ENCODE assay signal across 9 cellular contexts in the genomic region with DNA sequence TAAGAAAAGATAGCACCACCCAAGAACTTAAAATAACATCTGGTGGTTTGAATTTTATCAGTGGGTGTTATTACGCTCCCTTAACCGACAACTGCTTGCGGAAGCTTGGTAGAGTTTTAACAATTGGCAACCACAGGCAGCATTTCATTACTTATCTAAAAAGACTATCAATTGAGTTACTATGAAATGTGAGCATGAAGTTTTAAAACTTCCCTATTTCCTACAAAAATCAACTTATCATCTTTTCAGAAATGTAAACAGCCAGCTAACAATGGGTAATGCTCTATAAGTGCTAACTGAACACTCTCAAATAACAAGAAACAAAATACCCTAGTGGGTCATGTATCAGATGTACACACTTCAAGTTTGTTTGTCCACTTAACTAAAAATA.
DNase-seq lines count a peak whose midpoint lies in the region; ATAC-seq and TF ChIP-seq lines count a peak whose summit lies in the region.
"Had no signal": no experiment of that assay in that cellular context is flagged by ENCODE, and none has a peak within 500 bp of the region (broad histone marks: within the 10 kb centered on the region; RNA-seq: fewer than 3 reads in every experiment).

No MANE protein-coding gene starts in this region.

- peak; percentile 35 for ATAC-seq in left ventricle myocardium superior
- peak; percentile 38 for ATAC-seq in HG03196 (IDR thresholded peaks at IDR 0.05; ENCODE audit: unreplicated experiment)
- ATAC-seq in upper lobe of left lung (ENCODE audit: low FRiP score in 2 of 2) = no peak
- ATAC-seq in GM21447 (IDR thresholded peaks at IDR 0.05; ENCODE audit: unreplicated experiment) = no peak
- no peak for ATAC-seq in GM21526 (IDR thresholded peaks at IDR 0.05; ENCODE audit: low FRiP score, unreplicated experiment)

- 56 to 62% methylated on average over 3 of the region's 3 CpGs for WGBS in upper lobe of left lung, 2 donors

- no peaks in the 10 kb centered on the region for H3K27me3 ChIP-seq in upper lobe of left lung

- H3K4me1 ChIP-seq in upper lobe of left lung = peaks cover 0 to 7% (median 2%) of the 10 kb centered on the region in 4 donors

- no peaks in the 10 kb centered on the region for H3K9me3 ChIP-seq in upper lobe of left lung

- H3K27ac ChIP-seq in upper lobe of left lung = no peak overlapping the region
- H3K27ac ChIP-seq: coronary artery had no signal

- H3K36me3 Mint-ChIP-seq in activated CD4-positive, alpha-beta memory T cell treated with anti-CD3 and anti-CD28 coated beads, Interleukin-2, amount 10 ng/mL, durations not matched to agents 7 days and 5 days (ENCODE audit: low read depth) = peaks cover 41% of the 10 kb centered on the region

- no peak for TF ChIP-seq CTCF in upper lobe of left lung (IDR thresholded peaks at IDR 0.05)

- H3K4me3 ChIP-seq in upper lobe of left lung = no peak overlapping the region
- H3K4me3 ChIP-seq: coronary artery had no signal

- intact Hi-C loops in left ventricle myocardium superior (cut with micrococcal nuclease) (no loop called here), cardiac septum (cut with DNase I) (no loop called here)

- H3K9me3 Mint-ChIP-seq in activated CD4-positive, alpha-beta memory T cell treated with anti-CD3 and anti-CD28 coated beads, Interleukin-2, amount 10 ng/mL, durations not matched to agents 7 days and 5 days = no peaks in the 10 kb centered on the region

- H3K36me3 ChIP-seq in upper lobe of left lung = no peaks in the 10 kb centered on the region

- CTCF ChIA-PET in activated CD4-positive, alpha-beta memory T cell treated with anti-CD3 and anti-CD28 coated beads, Interleukin-2, amount 10 ng/mL, durations not matched to agents 7 days and 5 days (lab: Charles Lee) = interaction anchor here (1.1 to 3.8 kb wide), 8 partner anchors 10 to 99 kb away, joined by 3 to 29 read pairs (median 4); a partner anchor contains a TSS

- no peaks in the 10 kb centered on the region for H3K27me3 Mint-ChIP-seq in activated CD4-positive, alpha-beta memory T cell treated with anti-CD3 and anti-CD28 coated beads, Interleukin-2, amount 10 ng/mL, durations not matched to agents 7 days and 5 days

- no peak for DNase-seq in left ventricle myocardium superior
- no peak for DNase-seq in cardiac septum (ENCODE audit: low spot score)
- peak; percentile 49 for DNase-seq in activated CD4-positive, alpha-beta memory T cell treated with anti-CD3 and anti-CD28 coated beads, Interleukin-2, amount 10 ng/mL, durations not matched to agents 7 days and 5 days
- DNase-seq in upper lobe of left lung = no peak
- DNase-seq in activated effector memory CD4-positive, alpha-beta T cell treated with Interleukin-2 at 50 U/mL for 16 hours = no peak

- no peak for TF ChIP-seq POLR2A in upper lobe of left lung (IDR thresholded peaks at IDR 0.05)

- TF ChIP-seq EP300 in upper lobe of left lung (IDR thresholded peaks at IDR 0.05) = no peak

- POLR2A ChIA-PET in activated CD4-positive, alpha-beta memory T cell treated with anti-CD3 and anti-CD28 coated beads, Interleukin-2, amount 10 ng/mL, durations not matched to agents 7 days and 5 days (lab: Charles Lee) = interaction anchor here (0.9 to 10.1 kb wide), 16 partner anchors 12 to 214 kb away, joined by 3 to 191 read pairs (median 6); a partner anchor contains a TSS

- peaks cover 63% of the 10 kb centered on the region for H3K4me1 Mint-ChIP-seq in activated CD4-positive, alpha-beta memory T cell treated with anti-CD3 and anti-CD28 coated beads, Interleukin-2, amount 10 ng/mL, durations not matched to agents 7 days and 5 days

- H3K4me3 Mint-ChIP-seq in activated CD4-positive, alpha-beta memory T cell treated with anti-CD3 and anti-CD28 coated beads, Interleukin-2, amount 10 ng/mL, durations not matched to agents 7 days and 5 days = peak overlapping the region; percentile 71

- H3K27ac Mint-ChIP-seq in activated CD4-positive, alpha-beta memory T cell treated with anti-CD3 and anti-CD28 coated beads, Interleukin-2, amount 10 ng/mL, durations not matched to agents 7 days and 5 days = peak overlapping the region; percentile 99

Comparison
In these comparisons a context has a peak if more than half of its experiments do, and no peak if none do; other contexts are left out.
1. ATAC-seq: peak in left ventricle myocardium superior (single experiment) and HG03196 (single experiment); none in upper lobe of left lung (0 of 2), GM21447 (single experiment) and GM21526 (single experiment).